ENCODE assay signal across 11 cellular contexts in the genomic region with DNA sequence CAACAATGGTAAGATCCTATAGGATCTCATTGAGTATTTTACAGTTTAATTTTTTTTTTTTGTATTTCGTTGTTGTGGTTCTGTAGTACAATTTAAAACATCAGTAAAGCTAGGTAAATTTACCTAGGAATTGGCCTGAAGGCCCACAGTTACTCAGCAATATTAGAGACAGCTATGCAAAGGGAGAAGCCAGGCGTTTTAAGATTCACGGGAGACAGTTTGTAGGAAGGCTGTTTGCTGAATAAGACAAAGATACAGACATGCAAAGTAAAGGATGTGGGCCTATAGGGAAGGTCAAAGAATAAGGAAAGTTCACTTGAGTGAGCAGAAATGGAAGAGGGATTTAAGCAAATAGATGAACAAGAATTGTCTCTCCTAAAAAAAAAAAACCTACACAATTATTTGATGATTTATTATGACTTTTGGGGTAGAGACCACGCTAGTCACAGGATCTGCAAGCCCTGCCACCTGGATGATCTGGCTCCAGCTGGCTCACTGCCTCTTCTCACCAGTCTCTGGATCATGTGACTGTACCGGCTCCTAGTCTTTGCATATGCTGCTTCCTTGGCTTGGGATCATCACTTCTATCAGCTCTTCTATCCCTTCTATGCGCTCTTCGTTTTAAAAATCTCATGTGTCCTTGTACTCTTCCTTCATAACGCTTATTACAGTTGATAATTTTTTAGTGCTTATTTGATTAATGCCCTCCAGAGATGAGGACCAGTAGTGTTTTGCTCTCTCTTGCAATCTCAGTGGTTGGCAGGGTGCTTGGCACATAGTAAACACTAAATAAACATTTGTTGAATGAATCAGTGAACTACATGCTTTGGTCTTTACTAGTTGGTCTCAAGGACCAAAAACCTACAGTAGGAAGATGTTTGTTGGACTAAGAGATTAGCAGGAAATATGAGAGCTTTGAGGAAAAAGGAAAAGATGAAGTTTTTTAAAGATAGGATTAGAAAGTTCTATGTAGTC. TPM values are rescaled to one million over a fixed set of nuclear protein-coding genes. Genes with fewer than 3 reads are reported as not detected.
DNase-seq lines count a peak whose midpoint lies in the region; ATAC-seq, FAIRE-seq and TF ChIP-seq lines count a peak whose summit lies in the region.
"Had no signal": no experiment of that assay in that cellular context is flagged by ENCODE, and none has a peak within 500 bp of the region (broad histone marks: within the 10 kb centered on the region; RNA-seq: fewer than 3 reads in every experiment).

No MANE protein-coding gene starts in this region.

- H3K4me1 Mint-ChIP-seq in CD4-positive, alpha-beta T cell (ENCODE audit: low read depth), result peaks cover 93% of the 10 kb centered on the region
- H3K4me1 Mint-ChIP-seq in central memory CD8-positive, alpha-beta T cell, result peaks cover 79% of the 10 kb centered on the region

- H3K14ac ChIP-seq in mesenchymal stem cell (ENCODE audit: low read length in 2 of 2), result no peak overlapping the region

- no peaks in the 10 kb centered on the region for H3K27me3 Mint-ChIP-seq in CD4-positive, alpha-beta T cell
- no peaks in the 10 kb centered on the region for H3K27me3 Mint-ChIP-seq in central memory CD8-positive, alpha-beta T cell

- 74% methylated on average over 7 of the region's 8 CpGs for WGBS in mesenchymal stem cell

- DNase-seq in CD4-positive, alpha-beta T cell, result no peak
- DNase-seq in central memory CD8-positive, alpha-beta T cell (ENCODE audit: low spot score in 2 of 2), result no peak
- DNase-seq in mesenchymal stem cell (no peak), GM19240 (ENCODE audit: insufficient read length, low spot score) (no peak), D721Med (ENCODE audit: insufficient read length, low spot score) (no peak), pons (ENCODE audit: low spot score) (no peak), NCI-H1436 (lab: John Stamatoyannopoulos, UW) (no peak)
- DNase-seq: GDM1 had no signal

- no peak overlapping the region for H4K91ac ChIP-seq in mesenchymal stem cell (ENCODE audit: low read length)

- H2AK5ac ChIP-seq in mesenchymal stem cell (ENCODE audit: low read length, severe bottlenecking), result no peak overlapping the region

- no peak overlapping the region for H3K27ac ChIP-seq in CD4-positive, alpha-beta T cell (ENCODE audit: low read depth, low read length)
- H3K27ac ChIP-seq in KOPT-K1 (ENCODE audit: low read depth, low read length, poor library complexity, severe bottlenecking), result peak overlapping the region; percentile 55
- no peak overlapping the region for H3K27ac ChIP-seq in mesenchymal stem cell (ENCODE audit: low read length, poor library complexity, severe bottlenecking)
- H3K27ac ChIP-seq: suprapubic skin had no signal

- H3K36me3 ChIP-seq in KOPT-K1 (ENCODE audit: insufficient read depth, low read length) (no peaks in the 10 kb centered on the region), mesenchymal stem cell (ENCODE audit: control insufficient read depth in 1 of 2, insufficient read depth in 2 of 2, low read depth in 1 of 2, low read length in 2 of 2) (no peaks in the 10 kb centered on the region)
- H3K36me3 ChIP-seq: suprapubic skin had no signal

- peaks cover 2% of the 10 kb centered on the region for H3K9me3 Mint-ChIP-seq in CD4-positive, alpha-beta T cell
- H3K9me3 Mint-ChIP-seq in central memory CD8-positive, alpha-beta T cell, result no peaks in the 10 kb centered on the region

- H3K18ac ChIP-seq in mesenchymal stem cell (ENCODE audit: low read depth in 1 of 2, low read length in 2 of 2), result no peak overlapping the region

- H2BK5ac ChIP-seq in mesenchymal stem cell (ENCODE audit: low read depth, low read length, poor library complexity, severe bottlenecking), result no peak overlapping the region

- no peak overlapping the region for H2AFZ ChIP-seq in mesenchymal stem cell (ENCODE audit: low read depth, low read length)

- no peak for FAIRE-seq in D721Med (lab: Jason Lieb, UNC)
- FAIRE-seq: frontal cortex had no signal

- no peak overlapping the region for H4K8ac ChIP-seq in mesenchymal stem cell (ENCODE audit: low read length)

- H2BK15ac ChIP-seq in mesenchymal stem cell (ENCODE audit: low read depth, poor library complexity, severe bottlenecking), result no peak overlapping the region

- no peaks in the 10 kb centered on the region for H3K79me1 ChIP-seq in mesenchymal stem cell (replicated peaks; ENCODE audit: low read length, poor library complexity, severe bottlenecking)

- no peak overlapping the region for H2BK120ac ChIP-seq in mesenchymal stem cell (ENCODE audit: low read depth, low read length)

- H3K23ac ChIP-seq in mesenchymal stem cell (ENCODE audit: low read length in 2 of 2), result no peak overlapping the region

- peaks cover 21% of the 10 kb centered on the region for H3K36me3 Mint-ChIP-seq in CD4-positive, alpha-beta T cell (ENCODE audit: low read depth)
- peaks cover 7% of the 10 kb centered on the region for H3K36me3 Mint-ChIP-seq in central memory CD8-positive, alpha-beta T cell (ENCODE audit: insufficient read depth)

- peaks cover 10% of the 10 kb centered on the region for H3K4me1 ChIP-seq in mesenchymal stem cell (ENCODE audit: control insufficient read depth, insufficient read depth, low read depth, low read length)

- H3K9ac ChIP-seq in mesenchymal stem cell (ENCODE audit: low read length), result peak overlapping the region; percentile 3

- TF ChIP-seq CTCF in CD4-positive, alpha-beta T cell (IDR thresholded peaks at IDR 0.05), result no peak
- TF ChIP-seq CTCF in D721Med (IDR thresholded peaks at IDR 0.05; ENCODE audit: insufficient read depth, missing control alignments), result no peak

- CTCF ChIA-PET in CD4-positive, alpha-beta T cell (lab: Charles Lee), result interaction anchor here (0.6 kb wide), 1 partner anchor 36 kb away, joined by 4 read pairs; no protein-coding TSS in a partner anchor

- H3K4ac ChIP-seq in mesenchymal stem cell (ENCODE audit: low read depth in 1 of 2, low read length in 2 of 2), result no peak overlapping the region

- H3K4me3 ChIP-seq in mesenchymal stem cell (ENCODE audit: insufficient read depth in 1 of 2, low read depth in 1 of 2, low read length in 2 of 2), result no peak overlapping the region
- H3K4me3 ChIP-seq: suprapubic skin had no signal

- H3K27ac Mint-ChIP-seq in CD4-positive, alpha-beta T cell, result no peak overlapping the region
- peak overlapping the region; percentile 32 for H3K27ac Mint-ChIP-seq in central memory CD8-positive, alpha-beta T cell (ENCODE audit: low read depth)

- H3K4me3 Mint-ChIP-seq in CD4-positive, alpha-beta T cell, result peak overlapping the region; percentile 40
- peak overlapping the region; percentile 15 for H3K4me3 Mint-ChIP-seq in central memory CD8-positive, alpha-beta T cell

- no peaks in the 10 kb centered on the region for H3K27me3 ChIP-seq in CD4-positive, alpha-beta T cell (ENCODE audit: control insufficient read depth, insufficient read depth, low read length)
- no peaks in the 10 kb centered on the region for H3K27me3 ChIP-seq in mesenchymal stem cell (ENCODE audit: control insufficient read depth in 1 of 2, insufficient read depth in 1 of 2, low read length in 2 of 2)
- H3K27me3 ChIP-seq: suprapubic skin had no signal

- no peak overlapping the region for H2BK12ac ChIP-seq in mesenchymal stem cell (ENCODE audit: low read length in 2 of 2)

- no peak overlapping the region for H3K4me2 ChIP-seq in mesenchymal stem cell (ENCODE audit: low read length, poor library complexity, severe bottlenecking)

- POLR2A ChIA-PET in CD4-positive, alpha-beta T cell (lab: Charles Lee), result interaction anchor here (0.5 to 1.4 kb wide), 3 partner anchors 13 to 99 kb away, joined by 3 to 4 read pairs (median 4); no protein-coding TSS in a partner anchor

- intact Hi-C loops in CD4-positive, alpha-beta T cell (cut with DNase I, micrococcal nuclease), result loop anchor here in 1 of 2 experiments (5.0 kb wide), 1 partner anchor 42 kb away; no protein-coding TSS in a partner anchor

- H3K9me3 ChIP-seq in CD4-positive, alpha-beta T cell (ENCODE audit: control insufficient read depth, low read length), result no peaks in the 10 kb centered on the region
- peaks cover 3% of the 10 kb centered on the region for H3K9me3 ChIP-seq in KOPT-K1 (ENCODE audit: insufficient read depth, low read length, poor library complexity, severe bottlenecking)
- H3K9me3 ChIP-seq in mesenchymal stem cell (ENCODE audit: control insufficient read depth, low read length), result no peaks in the 10 kb centered on the region
- H3K9me3 ChIP-seq: suprapubic skin had no signal

- ATAC-seq in CD4-positive, alpha-beta T cell (ENCODE audit: poor library complexity), result no peak
- ATAC-seq in central memory CD8-positive, alpha-beta T cell (replicated peaks; ENCODE audit: extremely low read depth, poor library complexity, severe bottlenecking), result no peak

RNA-seq across cellular contexts. Expression of a gene that starts 14.1 kb away (rescaled TPM):
- total RNA-seq in CD4-positive, alpha-beta T cell, result 100 to 1,000 TPM; 135 to 145 TPM
- polyA plus RNA-seq in mesenchymal stem cell (2013, experiment 1 of 2), result 19.3 TPM
- 19.3 TPM for polyA plus RNA-seq in mesenchymal stem cell (2013, experiment 2 of 2)
